ENCODE assay signal across 14 cellular contexts in genomic region chr13:53137777-53138176, GRCh38.
A peak's percentile ranks its signal among the peaks of the same experiment; 100 is the strongest.
DNase-seq lines count a peak whose midpoint lies in the region; ATAC-seq and TF ChIP-seq lines count a peak whose summit lies in the region.
"Had no signal": no experiment of that assay in that cellular context is flagged by ENCODE, and none has a peak within 500 bp of the region (broad histone marks: within the 10 kb centered on the region; RNA-seq: fewer than 3 reads in every experiment).

No MANE protein-coding gene starts in this region.

- no peak overlapping the region for H3K4me3 Mint-ChIP-seq in Calu3 (ENCODE audit: low read depth, unreplicated experiment)
- H3K4me3 Mint-ChIP-seq: B cell had no signal

- WGBS in SK-N-SH (ENCODE audit: low lambda C conversion rate) = 10% methylated on average over 1 of the region's 1 CpG
- 24% methylated on average over 1 of the region's 1 CpG for WGBS in hepatocyte (ENCODE audit: low lambda C conversion rate, missing lambda C conversion rate)

- no peaks in the 10 kb centered on the region for H3K79me2 ChIP-seq in SK-N-SH (ENCODE audit: insufficient read depth)
- no peaks in the 10 kb centered on the region for H3K79me2 ChIP-seq in hepatocyte

- H3K9ac ChIP-seq in SK-N-SH = no peak overlapping the region

- TF ChIP-seq EP300 in SK-N-SH (IDR thresholded peaks at IDR 0.05; ENCODE audit: borderline replicate concordance in 1 of 2, low read depth in 1 of 2, low read length in 1 of 2) = no peak

- H3K27me3 ChIP-seq in SK-N-SH (ENCODE audit: insufficient read depth) = no peaks in the 10 kb centered on the region
- H3K27me3 ChIP-seq in hepatocyte = no peaks in the 10 kb centered on the region
- H3K27me3 ChIP-seq in upper lobe of right lung = no peaks in the 10 kb centered on the region
- H3K27me3 ChIP-seq: adrenal gland had no signal

- no TSS peak for BruUV-seq in Calu3 (replicated peaks; lab: Mats Ljungman, UMichigan)

- TF ChIP-seq RAD21 in SK-N-SH (IDR thresholded peaks at IDR 0.05; ENCODE audit: low read length) = no peak

- no peaks in the 10 kb centered on the region for H3K4me1 Mint-ChIP-seq in Calu3 (ENCODE audit: low read depth, unreplicated experiment)
- H3K4me1 Mint-ChIP-seq: B cell had no signal

- no peak overlapping the region for H3K4me2 ChIP-seq in SK-N-SH
- peak overlapping the region; percentile 47 for H3K4me2 ChIP-seq in hepatocyte

- H3K27ac ChIP-seq in SK-N-SH (ENCODE audit: low read depth in 2 of 2, low read length in 1 of 2) (no peak overlapping the region), hepatocyte (peak overlapping the region; percentile 66), upper lobe of right lung (peak overlapping the region; percentile 30)

- DNase-seq in SK-N-SH = no peak
- DNase-seq in amniotic epithelial cell (ENCODE audit: low read depth) = peak; percentile 62
- DNase-seq in hepatocyte (ENCODE audit: low spot score) = peak; percentile 63
- DNase-seq in upper lobe of right lung = no peak
- DNase-seq in NCI-H2107 (lab: John Stamatoyannopoulos, UW) = no peak
- DNase-seq in Calu3 = no peak
- no peak for DNase-seq in AML-193 (lab: John Stamatoyannopoulos, UW)
- DNase-seq: activated CD8-positive, alpha-beta memory T cell treated with anti-CD3 and anti-CD28 coated beads, Interleukin-2, amount 50 U/mL, for 4 hours; NCI-H187 treated with DMSO at 0.1 percent for 48 hours; OCI-M1; stimulated activated naive CD8-positive, alpha-beta T cell treated with anti-CD3 and anti-CD28 coated beads, Interleukin-15, Interleukin-2, amounts not matched to agents 100 U/mL and 50 U/mL, for 24 hours had no signal

- CTCF ChIA-PET in SK-N-SH (lab: Yijun Ruan, JAX) = interaction anchor here (1.2 to 7.4 kb wide), 2 partner anchors 8 to 15 kb away, joined by 3 to 46 read pairs; no protein-coding TSS in a partner anchor
- CTCF ChIA-PET in Calu3 (lab: Charles Lee) = no interaction called here

- ATAC-seq in SK-N-SH treated with all-trans-retinoic acid at 6 μM for 48 hours (no peak), upper lobe of right lung (peak; percentile 31)
- ATAC-seq: stimulated activated naive CD8-positive, alpha-beta T cell treated with anti-CD3 and anti-CD28 coated beads, Interleukin-15, Interleukin-2, amounts not matched to agents 100 U/mL and 50 U/mL, for 24 hours had no signal

- H3K9me3 ChIP-seq in SK-N-SH (no peaks in the 10 kb centered on the region), hepatocyte (ENCODE audit: low read depth) (no peaks in the 10 kb centered on the region), upper lobe of right lung (no peaks in the 10 kb centered on the region)
- H3K9me3 ChIP-seq: adrenal gland had no signal

- no peaks in the 10 kb centered on the region for H3K27me3 Mint-ChIP-seq in Calu3 (ENCODE audit: unreplicated experiment)
- H3K27me3 Mint-ChIP-seq: B cell had no signal

- no peaks in the 10 kb centered on the region for H3K36me3 ChIP-seq in SK-N-SH (replicated peaks in 1 of 2; ENCODE audit: control insufficient read depth in 1 of 2, insufficient read depth in 2 of 2, low read length in 1 of 2)
- H3K36me3 ChIP-seq in hepatocyte (replicated peaks; ENCODE audit: insufficient read depth, low read depth) = no peaks in the 10 kb centered on the region
- H3K36me3 ChIP-seq in upper lobe of right lung = no peaks in the 10 kb centered on the region
- H3K36me3 ChIP-seq: adrenal gland had no signal

- intact Hi-C loops in upper lobe of right lung (cut with DNase I) = no loop called here
- intact Hi-C loops in Calu3 (cut with micrococcal nuclease; ENCODE audit: unreplicated experiment) = no loop called here

- H2AFZ ChIP-seq in SK-N-SH (ENCODE audit: low read depth) (peak overlapping the region; percentile 44; the same call in 1 of the 2 replicates), hepatocyte (no peak overlapping the region)

- H3K9me3 Mint-ChIP-seq in Calu3 (ENCODE audit: low read depth, unreplicated experiment) = no peaks in the 10 kb centered on the region

- POLR2A ChIA-PET in SK-N-SH (lab: Yijun Ruan, JAX) = no interaction called here

- no peaks in the 10 kb centered on the region for H3F3A ChIP-seq in SK-N-SH (replicated peaks; ENCODE audit: insufficient read depth)

- no peak overlapping the region for H3K4me3 ChIP-seq in SK-N-SH (ENCODE audit: low read depth in 2 of 2, low read length in 1 of 2)
- no peak overlapping the region for H3K4me3 ChIP-seq in hepatocyte
- no peak overlapping the region for H3K4me3 ChIP-seq in upper lobe of right lung
- H3K4me3 ChIP-seq: adrenal gland had no signal

- no peaks in the 10 kb centered on the region for H3K36me3 Mint-ChIP-seq in Calu3 (ENCODE audit: insufficient read depth, unreplicated experiment)

- no peak overlapping the region for H3K27ac Mint-ChIP-seq in Calu3 (ENCODE audit: unreplicated experiment)
- H3K27ac Mint-ChIP-seq: B cell had no signal

- H4K20me1 ChIP-seq in SK-N-SH (ENCODE audit: insufficient read depth) = no peaks in the 10 kb centered on the region
- no peaks in the 10 kb centered on the region for H4K20me1 ChIP-seq in hepatocyte (ENCODE audit: insufficient read depth, poor library complexity, severe bottlenecking)

- H3K4me1 ChIP-seq in SK-N-SH (ENCODE audit: control insufficient read depth in 1 of 2, insufficient read depth in 2 of 2, low read depth in 1 of 2, low read length in 1 of 2) (no peaks in the 10 kb centered on the region; a peak in 1 of 4 replicates), hepatocyte (ENCODE audit: insufficient read depth) (peaks cover 5% of the 10 kb centered on the region), upper lobe of right lung (no peaks in the 10 kb centered on the region)
- H3K4me1 ChIP-seq: adrenal gland had no signal

- no peak for TF ChIP-seq CTCF in SK-N-SH (IDR thresholded peaks at IDR 0.05)
- TF ChIP-seq CTCF in hepatocyte (IDR thresholded peaks at IDR 0.05; ENCODE audit: poor library complexity) = no peak
- no peak for TF ChIP-seq CTCF in upper lobe of right lung (IDR thresholded peaks at IDR 0.05)
- TF ChIP-seq CTCF in Calu3 (IDR thresholded peaks at IDR 0.05; ENCODE audit: unreplicated experiment) = no peak

- no peaks in the 10 kb centered on the region for H3K9me2 ChIP-seq in SK-N-SH
- H3K9me2 ChIP-seq in hepatocyte (replicated peaks; ENCODE audit: insufficient read depth) = no peaks in the 10 kb centered on the region

TF ChIP-seq in SK-N-SH, 30 proteins besides CTCF, POLR2A, EP300 and RAD21 (continues in another document):
- TF ChIP-seq MAX (IDR thresholded peaks at IDR 0.05; ENCODE audit: low read depth) (no peak), PBX3 (IDR thresholded peaks at IDR 0.05) (no peak), RCOR1 (IDR thresholded peaks at IDR 0.05; ENCODE audit: low read length) (no peak)

TF ChIP-seq in SK-N-SH treated with all-trans-retinoic acid at 6 μM for 48 hours, 23 proteins besides CTCF, POLR2A, EP300 and RAD21:
- no peak for TF ChIP-seq ZNF565 (CRISPR knock-in tag; conservative IDR thresholded peaks at IDR 0.05; ENCODE audit: low read depth)
- no peak for TF ChIP-seq BACH2 (CRISPR knock-in tag; IDR thresholded peaks at IDR 0.05; ENCODE audit: borderline replicate concordance)
- TF ChIP-seq ISL1 (CRISPR knock-in tag; IDR thresholded peaks at IDR 0.05) = no peak
- TF ChIP-seq ZNF8 (CRISPR knock-in tag; IDR thresholded peaks at IDR 0.05) = no peak
- TF ChIP-seq, protein P1, sequence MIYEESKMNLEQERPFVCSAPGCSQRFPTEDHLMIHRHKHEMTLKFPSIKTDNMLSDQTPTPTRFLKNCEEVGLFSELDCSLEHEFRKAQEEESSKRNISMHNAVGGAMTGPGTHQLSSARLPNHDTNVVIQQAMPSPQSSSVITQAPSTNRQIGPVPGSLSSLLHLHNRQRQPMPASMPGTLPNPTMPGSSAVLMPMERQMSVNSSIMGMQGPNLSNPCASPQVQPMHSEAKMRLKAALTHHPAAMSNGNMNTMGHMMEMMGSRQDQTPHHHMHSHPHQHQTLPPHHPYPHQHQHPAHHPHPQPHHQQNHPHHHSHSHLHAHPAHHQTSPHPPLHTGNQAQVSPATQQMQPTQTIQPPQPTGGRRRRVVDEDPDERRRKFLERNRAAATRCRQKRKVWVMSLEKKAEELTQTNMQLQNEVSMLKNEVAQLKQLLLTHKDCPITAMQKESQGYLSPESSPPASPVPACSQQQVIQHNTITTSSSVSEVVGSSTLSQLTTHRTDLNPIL (CRISPR knock-in tag; IDR thresholded peaks at IDR 0.05; ENCODE audit: low read depth) = no peak
- TF ChIP-seq ZFP3 (CRISPR knock-in tag; IDR thresholded peaks at IDR 0.05) = no peak
- no peak for TF ChIP-seq CSRNP3 (CRISPR knock-in tag; IDR thresholded peaks at IDR 0.05)
- TF ChIP-seq CSDC2 (CRISPR knock-in tag; IDR thresholded peaks at IDR 0.05) = no peak
- no peak for TF ChIP-seq ESRRG (CRISPR knock-in tag; IDR thresholded peaks at IDR 0.05)
- TF ChIP-seq, protein P2, sequence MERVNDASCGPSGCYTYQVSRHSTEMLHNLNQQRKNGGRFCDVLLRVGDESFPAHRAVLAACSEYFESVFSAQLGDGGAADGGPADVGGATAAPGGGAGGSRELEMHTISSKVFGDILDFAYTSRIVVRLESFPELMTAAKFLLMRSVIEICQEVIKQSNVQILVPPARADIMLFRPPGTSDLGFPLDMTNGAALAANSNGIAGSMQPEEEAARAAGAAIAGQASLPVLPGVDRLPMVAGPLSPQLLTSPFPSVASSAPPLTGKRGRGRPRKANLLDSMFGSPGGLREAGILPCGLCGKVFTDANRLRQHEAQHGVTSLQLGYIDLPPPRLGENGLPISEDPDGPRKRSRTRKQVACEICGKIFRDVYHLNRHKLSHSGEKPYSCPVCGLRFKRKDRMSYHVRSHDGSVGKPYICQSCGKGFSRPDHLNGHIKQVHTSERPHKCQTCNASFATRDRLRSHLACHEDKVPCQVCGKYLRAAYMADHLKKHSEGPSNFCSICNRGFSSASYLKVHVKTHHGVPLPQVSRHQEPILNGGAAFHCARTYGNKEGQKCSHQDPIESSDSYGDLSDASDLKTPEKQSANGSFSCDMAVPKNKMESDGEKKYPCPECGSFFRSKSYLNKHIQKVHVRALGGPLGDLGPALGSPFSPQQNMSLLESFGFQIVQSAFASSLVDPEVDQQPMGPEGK (CRISPR knock-in tag; IDR thresholded peaks at IDR 0.05; ENCODE audit: borderline replicate concordance) = no peak
- no peak for TF ChIP-seq RARB (CRISPR knock-in tag; IDR thresholded peaks at IDR 0.05)

Comparison
In these comparisons a context has a peak if more than half of its experiments do, and no peak if none do; other contexts are left out.
1. DNase-seq: peak in amniotic epithelial cell (single experiment) and hepatocyte (single experiment); none in SK-N-SH (single experiment), upper lobe of right lung (single experiment), NCI-H2107 (single experiment), Calu3 (single experiment) and AML-193 (0 of 2).
2. H3K27ac ChIP-seq: peak in hepatocyte (single experiment) and upper lobe of right lung (single experiment); none in SK-N-SH (0 of 2).